ENCODE assay signal across 1 cellular context in the genomic region with DNA sequence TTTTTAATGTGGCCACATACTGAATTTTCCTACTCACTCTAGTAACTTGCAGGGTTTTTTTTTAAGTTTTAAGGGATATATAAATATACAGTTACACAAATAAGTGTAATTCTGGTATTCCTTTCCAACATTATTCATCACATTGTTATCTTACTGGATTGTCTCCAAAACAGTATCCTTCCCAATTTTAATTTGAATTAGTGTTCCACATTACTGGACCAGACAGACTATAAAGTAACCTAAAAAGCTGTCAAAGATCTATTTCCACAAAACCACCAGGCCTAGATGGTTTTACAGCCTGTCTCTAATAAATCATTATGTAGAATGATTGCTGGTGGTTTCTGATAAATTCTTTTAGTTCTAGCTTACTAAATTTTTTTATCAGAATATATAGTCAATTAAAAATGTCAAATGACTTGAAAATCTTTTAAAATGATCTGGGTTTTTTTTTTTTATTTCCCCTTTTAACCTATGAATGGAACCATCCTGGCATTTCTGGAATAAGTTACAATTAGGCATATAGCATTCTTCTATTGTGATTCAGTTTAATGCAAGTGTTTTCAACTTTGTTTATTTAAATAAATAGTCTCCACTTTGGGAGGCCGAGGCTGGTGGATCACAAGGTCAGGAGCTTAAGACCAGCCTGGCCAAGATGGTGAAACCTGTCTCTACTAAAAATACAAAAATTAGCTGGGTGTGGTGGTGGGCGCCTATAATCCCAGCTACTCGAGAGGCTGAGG.
TF ChIP-seq lines count a peak whose summit lies in the region.

No MANE protein-coding gene starts in this region.

TF ChIP-seq in IMR-90, 13 proteins besides CTCF, POLR2A, EP300 and RAD21:
- TF ChIP-seq CEBPB (IDR thresholded peaks at IDR 0.05; ENCODE audit: low read depth, low read length): no peak
- TF ChIP-seq, protein P1, sequence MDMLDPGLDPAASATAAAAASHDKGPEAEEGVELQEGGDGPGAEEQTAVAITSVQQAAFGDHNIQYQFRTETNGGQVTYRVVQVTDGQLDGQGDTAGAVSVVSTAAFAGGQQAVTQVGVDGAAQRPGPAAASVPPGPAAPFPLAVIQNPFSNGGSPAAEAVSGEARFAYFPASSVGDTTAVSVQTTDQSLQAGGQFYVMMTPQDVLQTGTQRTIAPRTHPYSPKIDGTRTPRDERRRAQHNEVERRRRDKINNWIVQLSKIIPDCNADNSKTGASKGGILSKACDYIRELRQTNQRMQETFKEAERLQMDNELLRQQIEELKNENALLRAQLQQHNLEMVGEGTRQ (IDR thresholded peaks at IDR 0.05; ENCODE audit: low read depth, low read length): no peak
- no peak for TF ChIP-seq FOS (IDR thresholded peaks at IDR 0.05; ENCODE audit: low read depth, low read length)
- TF ChIP-seq NFE2L2 (IDR thresholded peaks at IDR 0.05; ENCODE audit: low read depth, low read length): no peak
- TF ChIP-seq MAFK (IDR thresholded peaks at IDR 0.05; ENCODE audit: low read depth, low read length): no peak
- no peak for TF ChIP-seq BHLHE40 (IDR thresholded peaks at IDR 0.05; ENCODE audit: low read depth, low read length)
- TF ChIP-seq CHD1 (IDR thresholded peaks at IDR 0.05; ENCODE audit: low read depth, low read length): no peak
- no peak for TF ChIP-seq SMC3 (IDR thresholded peaks at IDR 0.05; ENCODE audit: low read depth, low read length)
- TF ChIP-seq RCOR1 (IDR thresholded peaks at IDR 0.05; ENCODE audit: insufficient replicate concordance, low read length): no peak
- no peak for TF ChIP-seq MAZ (IDR thresholded peaks at IDR 0.05; ENCODE audit: borderline replicate concordance, low read depth, low read length)
